ENCODE assay signal across 1 cellular context in the genomic region with DNA sequence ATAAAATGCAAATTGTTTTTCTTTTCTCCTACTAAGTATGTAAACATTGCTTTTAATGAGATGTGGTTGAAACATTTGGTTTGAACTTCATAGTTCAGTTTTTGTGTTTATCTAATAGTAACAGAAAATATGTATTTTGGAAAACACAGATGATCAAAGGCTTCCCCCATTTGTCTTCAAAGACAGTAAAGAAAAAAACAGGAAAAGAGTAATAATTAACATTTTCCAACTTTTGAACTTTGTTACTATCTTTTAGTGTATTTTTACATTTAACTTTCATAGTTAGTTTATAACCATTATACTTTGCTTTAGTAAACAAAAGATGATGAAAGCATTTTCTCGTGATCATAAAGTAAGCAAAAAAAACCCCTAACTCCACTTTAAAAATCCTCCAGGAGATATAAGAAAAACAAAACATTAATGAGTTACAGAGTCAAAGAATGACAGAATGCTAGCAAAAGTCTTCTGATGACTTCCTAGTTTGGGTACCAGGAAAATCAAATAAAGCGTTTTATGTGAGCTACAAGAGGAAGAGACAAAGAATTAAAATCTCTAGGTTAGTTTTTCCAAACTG.
TF ChIP-seq lines count a peak whose summit lies in the region.

No MANE protein-coding gene starts in this region.

TF ChIP-seq in A549, 52 proteins besides CTCF, POLR2A, EP300 and RAD21 (continued from another document):
- no peak for TF ChIP-seq HEYL (CRISPR knock-in tag; IDR thresholded peaks at IDR 0.05)
